27 cellular contexts compared by ENCODE assay signal in the genomic region with DNA sequence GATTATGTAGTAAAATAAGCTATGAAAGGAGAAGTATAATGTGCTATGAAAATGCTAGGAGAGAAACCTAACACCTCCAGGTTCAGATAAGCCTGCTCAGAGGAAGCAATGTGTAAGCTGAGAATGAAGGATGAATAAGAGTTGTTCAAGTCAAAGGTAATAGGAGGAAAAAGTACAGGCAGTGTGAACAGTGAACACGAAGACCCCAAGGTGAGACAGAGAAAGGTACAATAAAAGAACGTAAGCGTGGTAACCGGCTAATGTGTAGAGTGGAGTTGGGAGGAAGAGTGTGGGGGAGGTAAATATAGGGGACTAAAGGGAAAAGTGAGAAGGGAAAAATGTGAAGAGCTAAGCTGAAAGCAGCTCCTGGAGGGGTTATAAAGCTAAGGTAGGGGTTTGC.
A peak's percentile ranks its signal among the peaks of the same experiment; 100 is the strongest.
DNase-seq lines count a peak whose midpoint lies in the region; ATAC-seq and TF ChIP-seq lines count a peak whose summit lies in the region.
"Had no signal": no experiment of that assay in that cellular context is flagged by ENCODE, and none has a peak within 500 bp of the region (broad histone marks: within the 10 kb centered on the region; RNA-seq: fewer than 3 reads in every experiment).

No MANE protein-coding gene starts in this region.

- H3K9me3 ChIP-seq in CD8-positive, alpha-beta T cell (ENCODE audit: low read length), result no peaks in the 10 kb centered on the region
- no peaks in the 10 kb centered on the region for H3K9me3 ChIP-seq in tibial artery
- H3K9me3 ChIP-seq in neuronal stem cell (replicated peaks in 1 of 2; ENCODE audit: control insufficient read depth in 2 of 2, insufficient read depth in 1 of 2, low read depth in 1 of 2, low read length in 2 of 2), result no peaks in the 10 kb centered on the region
- H3K9me3 ChIP-seq: HAP-1 had no signal

- no peak for ATAC-seq in CD8-positive, alpha-beta T cell
- no peak for ATAC-seq in activated T-helper 17 cell treated with anti-CD3 and anti-CD28 coated beads, Interleukin-2, amount 50 U/mL, for 72 hours (replicated peaks)
- no peak for ATAC-seq in WTC11

- peaks cover 87% of the 10 kb centered on the region for H3K36me3 Mint-ChIP-seq in activated T-cell treated with anti-CD3 and anti-CD28 coated beads, Interleukin-2, amount 50 U/mL, for 24 hours (ENCODE audit: low read depth)
- peaks cover 85% of the 10 kb centered on the region for H3K36me3 Mint-ChIP-seq in CD8-positive, alpha-beta T cell
- peaks cover 98% of the 10 kb centered on the region for H3K36me3 Mint-ChIP-seq in activated T-helper 17 cell treated with anti-CD3 and anti-CD28 coated beads, Interleukin-2, amount 50 U/mL, for 72 hours (ENCODE audit: low read depth)
- H3K36me3 Mint-ChIP-seq in nephron progenitor cell (ENCODE audit: low read depth) (peaks cover 87% of the 10 kb centered on the region), WTC11 (peaks cover 64% of the 10 kb centered on the region)

- H3K27me3 Mint-ChIP-seq in activated T-cell treated with anti-CD3 and anti-CD28 coated beads, Interleukin-2, amount 50 U/mL, for 24 hours, result no peaks in the 10 kb centered on the region
- no peaks in the 10 kb centered on the region for H3K27me3 Mint-ChIP-seq in CD8-positive, alpha-beta T cell (ENCODE audit: low read depth)
- no peaks in the 10 kb centered on the region for H3K27me3 Mint-ChIP-seq in activated T-helper 17 cell treated with anti-CD3 and anti-CD28 coated beads, Interleukin-2, amount 50 U/mL, for 72 hours
- no peaks in the 10 kb centered on the region for H3K27me3 Mint-ChIP-seq in nephron progenitor cell (ENCODE audit: low read depth, poor library complexity)
- H3K27me3 Mint-ChIP-seq in WTC11 (ENCODE audit: low read depth), result no peaks in the 10 kb centered on the region
- H3K27me3 Mint-ChIP-seq: CD8-positive, alpha-beta memory T cell; IgD-negative memory B cell had no signal

- H2AK5ac ChIP-seq in neuronal stem cell (ENCODE audit: low read depth, low read length), result no peak overlapping the region

- no peak overlapping the region for H3K4me3 Mint-ChIP-seq in activated T-cell treated with anti-CD3 and anti-CD28 coated beads, Interleukin-2, amount 50 U/mL, for 24 hours
- no peak overlapping the region for H3K4me3 Mint-ChIP-seq in CD8-positive, alpha-beta T cell
- H3K4me3 Mint-ChIP-seq in activated T-helper 17 cell treated with anti-CD3 and anti-CD28 coated beads, Interleukin-2, amount 50 U/mL, for 72 hours, result no peak overlapping the region
- H3K4me3 Mint-ChIP-seq in nephron progenitor cell (no peak overlapping the region), WTC11 (no peak overlapping the region)
- H3K4me3 Mint-ChIP-seq: CD8-positive, alpha-beta memory T cell; IgD-negative memory B cell had no signal

- no peak overlapping the region for H3K27ac ChIP-seq in CD8-positive, alpha-beta T cell (ENCODE audit: low read depth, low read length)
- H3K27ac ChIP-seq in tibial artery, result no peak overlapping the region
- H3K27ac ChIP-seq in neuronal stem cell (replicated peaks; ENCODE audit: low read length), result no peak overlapping the region
- H3K27ac ChIP-seq: KMS-11, SK-N-MC had no signal

- no peaks in the 10 kb centered on the region for H3K27me3 ChIP-seq in CD8-positive, alpha-beta T cell (ENCODE audit: insufficient read depth, low read length)
- no peaks in the 10 kb centered on the region for H3K27me3 ChIP-seq in tibial artery
- no peaks in the 10 kb centered on the region for H3K27me3 ChIP-seq in neuronal stem cell (ENCODE audit: control insufficient read depth in 3 of 3, insufficient read depth in 3 of 3, low read depth in 1 of 3, low read length in 3 of 3)

- no peak overlapping the region for H2BK12ac ChIP-seq in neuronal stem cell (ENCODE audit: low read length)

- H2BK5ac ChIP-seq in neuronal stem cell (ENCODE audit: low read length), result no peak overlapping the region

- H2BK15ac ChIP-seq in neuronal stem cell (ENCODE audit: low read length), result no peak overlapping the region

- H3K9me3 Mint-ChIP-seq in activated T-cell treated with anti-CD3 and anti-CD28 coated beads, Interleukin-2, amount 50 U/mL, for 24 hours, result no peaks in the 10 kb centered on the region
- H3K9me3 Mint-ChIP-seq in CD8-positive, alpha-beta T cell, result no peaks in the 10 kb centered on the region
- no peaks in the 10 kb centered on the region for H3K9me3 Mint-ChIP-seq in activated T-helper 17 cell treated with anti-CD3 and anti-CD28 coated beads, Interleukin-2, amount 50 U/mL, for 72 hours
- H3K9me3 Mint-ChIP-seq in nephron progenitor cell, result no peaks in the 10 kb centered on the region
- H3K9me3 Mint-ChIP-seq in WTC11, result no peaks in the 10 kb centered on the region
- H3K9me3 Mint-ChIP-seq: CD8-positive, alpha-beta memory T cell; IgD-negative memory B cell had no signal

- POLR2A ChIA-PET in CD8-positive, alpha-beta T cell (lab: Charles Lee), result no interaction called here
- POLR2A ChIA-PET in WTC11 (lab: Charles Lee), result no interaction called here

- no peaks in the 10 kb centered on the region for H3K4me1 ChIP-seq in CD8-positive, alpha-beta T cell (ENCODE audit: insufficient read depth, low read length)
- no peaks in the 10 kb centered on the region for H3K4me1 ChIP-seq in tibial artery
- H3K4me1 ChIP-seq in neuronal stem cell (ENCODE audit: control insufficient read depth in 2 of 2, insufficient read depth in 1 of 2, low read depth in 1 of 2, low read length in 2 of 2), result no peaks in the 10 kb centered on the region
- H3K4me1 ChIP-seq: HAP-1 had no signal

- no peak overlapping the region for H3K9ac ChIP-seq in neuronal stem cell (ENCODE audit: low read depth, low read length, poor library complexity)
- H3K9ac ChIP-seq: KMS-11 had no signal

- H4K91ac ChIP-seq in neuronal stem cell (ENCODE audit: low read depth, low read length, poor library complexity), result no peak overlapping the region

- CTCF ChIA-PET in CD8-positive, alpha-beta T cell (lab: Charles Lee), result interaction anchor here (0.7 kb wide), 1 partner anchor 11 kb away, joined by 3 read pairs; no protein-coding TSS in a partner anchor
- CTCF ChIA-PET in WTC11 (lab: Charles Lee), result no interaction called here

- no peak overlapping the region for H3K14ac ChIP-seq in neuronal stem cell (ENCODE audit: low read length)

- H3K4ac ChIP-seq in neuronal stem cell (ENCODE audit: low read length), result no peak overlapping the region

- TF ChIP-seq CTCF in CD8-positive, alpha-beta T cell (IDR thresholded peaks at IDR 0.05), result no peak
- no peak for TF ChIP-seq CTCF in nephron progenitor cell (IDR thresholded peaks at IDR 0.05)
- TF ChIP-seq CTCF in WTC11 (IDR thresholded peaks at IDR 0.05), result no peak
- no peak for TF ChIP-seq CTCF in tibial artery (IDR thresholded peaks at IDR 0.05)

- no peak overlapping the region for H2BK120ac ChIP-seq in neuronal stem cell (ENCODE audit: low read depth, low read length)

- no peak overlapping the region for H3K18ac ChIP-seq in neuronal stem cell (ENCODE audit: low read length)

- no peak overlapping the region for H3K23ac ChIP-seq in neuronal stem cell (ENCODE audit: low read depth, low read length, poor library complexity)

- DNase-seq in activated T-cell treated with anti-CD3 and anti-CD28 coated beads, Interleukin-2, amount 50 U/mL, for 24 hours, result no peak
- no peak for DNase-seq in activated T-cell treated with anti-CD3 and anti-CD28 coated beads for 4 hours
- no peak for DNase-seq in CD8-positive, alpha-beta T cell
- DNase-seq in nephron progenitor cell, result no peak
- no peak for DNase-seq in WTC11 (ENCODE audit: low spot score)
- DNase-seq in tibial artery, result no peak
- DNase-seq in neuronal stem cell (ENCODE audit: low spot score), result no peak
- DNase-seq: AML-193; C1 segment of cervical spinal cord; Calu3; CD8-positive, alpha-beta memory T cell; DMS79 treated with DMSO at 0.1 percent for 48 hours; GF-D8; GOT3; NCI-H1092; NCI-H1417 treated with DMSO at 0.1 percent for 48 hours; NCI-H187; NCI-H2171 treated with DMSO at 0.1 percent for 48 hours; NCI-H345; NCI-H510A treated with DMSO at 0.1 percent for 48 hours; NCI-H774; SIG-M5 had no signal

- no peak overlapping the region for H3K4me3 ChIP-seq in CD8-positive, alpha-beta T cell (ENCODE audit: low read depth, low read length)
- H3K4me3 ChIP-seq in tibial artery, result no peak overlapping the region
- H3K4me3 ChIP-seq in neuronal stem cell (ENCODE audit: low read length in 2 of 2), result no peak overlapping the region
- H3K4me3 ChIP-seq: HAP-1, SK-N-MC had no signal

- no peak overlapping the region for H2AFZ ChIP-seq in neuronal stem cell (ENCODE audit: low read length)

- peak overlapping the region; percentile 12 for H3K27ac Mint-ChIP-seq in activated T-cell treated with anti-CD3 and anti-CD28 coated beads, Interleukin-2, amount 50 U/mL, for 24 hours
- peak overlapping the region; percentile 45 for H3K27ac Mint-ChIP-seq in CD8-positive, alpha-beta T cell
- H3K27ac Mint-ChIP-seq in activated T-helper 17 cell treated with anti-CD3 and anti-CD28 coated beads, Interleukin-2, amount 50 U/mL, for 72 hours, result peak overlapping the region; percentile 8
- H3K27ac Mint-ChIP-seq in nephron progenitor cell (peak overlapping the region; percentile 3), WTC11 (no peak overlapping the region)

- peaks cover 4% of the 10 kb centered on the region for H3K4me1 Mint-ChIP-seq in activated T-cell treated with anti-CD3 and anti-CD28 coated beads, Interleukin-2, amount 50 U/mL, for 24 hours (ENCODE audit: low read depth)
- H3K4me1 Mint-ChIP-seq in CD8-positive, alpha-beta T cell (ENCODE audit: low read depth), result no peaks in the 10 kb centered on the region
- no peaks in the 10 kb centered on the region for H3K4me1 Mint-ChIP-seq in activated T-helper 17 cell treated with anti-CD3 and anti-CD28 coated beads, Interleukin-2, amount 50 U/mL, for 72 hours
- H3K4me1 Mint-ChIP-seq in nephron progenitor cell (peaks cover 7% of the 10 kb centered on the region), WTC11 (no peaks in the 10 kb centered on the region)
- H3K4me1 Mint-ChIP-seq: IgD-negative memory B cell had no signal

- 100% methylated on average over 3 of the region's 4 CpGs; no CpG with 5 or more reads in 1 of the 2 donors for WGBS in neuronal stem cell (ENCODE audit: extremely low coverage in 2 of 2, insufficient read length in 2 of 2, insufficient replicate concordance in 1 of 2), 2 donors

- H3K79me1 ChIP-seq in neuronal stem cell (ENCODE audit: low read depth, low read length), result no peaks in the 10 kb centered on the region

- intact Hi-C loops in CD8-positive, alpha-beta T cell (cut with DNase I, micrococcal nuclease), result no loop called here
- intact Hi-C loops in tibial artery (cut with DNase I; ENCODE audit: low total_unique reads), result no loop called here

- H3K36me3 ChIP-seq in CD8-positive, alpha-beta T cell (ENCODE audit: insufficient read depth, low read length), result peaks cover 44% of the 10 kb centered on the region
- H3K36me3 ChIP-seq in tibial artery (peaks cover 76 to 91% (median 81%) of the 10 kb centered on the region in 3 donors), neuronal stem cell (replicated peaks in 1 of 2; ENCODE audit: control insufficient read depth in 2 of 2, insufficient read depth in 2 of 2, low read length in 2 of 2) (peaks cover 28 to 95% of the 10 kb centered on the region in 2 donors)

- no peak overlapping the region for H4K8ac ChIP-seq in neuronal stem cell (ENCODE audit: low read depth, low read length)

- H3K4me2 ChIP-seq in neuronal stem cell (ENCODE audit: insufficient read depth, low read length, poor library complexity, severe bottlenecking), result no peak overlapping the region
- H3K4me2 ChIP-seq: KMS-11 had no signal

TF ChIP-seq in WTC11, 78 proteins besides CTCF, POLR2A, EP300 and RAD21 (continues in another document):
- TF ChIP-seq FOXJ3 (CRISPR knock-in tag; IDR thresholded peaks at IDR 0.05; ENCODE audit: borderline replicate concordance), result no peak
